Comparison of ENCODE assay signal across 7 cellular contexts in genomic region chr22:46066691-46067090, GRCh38.
DNase-seq lines count a peak whose midpoint lies in the region; ATAC-seq and TF ChIP-seq lines count a peak whose summit lies in the region.

No MANE protein-coding gene starts in this region.

- H3K9ac ChIP-seq in PC-3 (ENCODE audit: low read length), result peak overlapping the region; percentile 100

- no peaks in the 10 kb centered on the region for H4K20me1 ChIP-seq in PC-3 (ENCODE audit: low read length)

- TF ChIP-seq POLR2A in gastrocnemius medialis (IDR thresholded peaks at IDR 0.05), result no peak

- CTCF ChIA-PET in PC-3 (lab: Charles Lee), result interaction anchor here (0.7 kb wide), 1 partner anchor 8 kb away, joined by 4 read pairs; no protein-coding TSS in a partner anchor

- DNase-seq in HCEC 1CT, result peak; percentile 55
- peak; percentile 62 for DNase-seq in PC-3
- peak; percentile 60 for DNase-seq in fibroblast of gingiva (ENCODE audit: low read depth)
- peak in 1 of 2 donors; percentile 55 for DNase-seq in gastrocnemius medialis
- no peak for DNase-seq in NCI-H1092 (lab: John Stamatoyannopoulos, UW)
- no peak for DNase-seq in NCI-H2171 treated with DMSO at 0.1 percent for 48 hours (lab: John Stamatoyannopoulos, UW)

- H3K4me3 ChIP-seq in PC-3 (ENCODE audit: low read length) (peak overlapping the region; percentile 66), gastrocnemius medialis (peak overlapping the region; percentile 74 to 90 (median 85))

- no peaks in the 10 kb centered on the region for H3K9me3 ChIP-seq in PC-3 (ENCODE audit: low read length)
- no peaks in the 10 kb centered on the region for H3K9me3 ChIP-seq in gastrocnemius medialis

- ATAC-seq in PC-3 (no peak), gastrocnemius medialis (no peak), HG02798 (IDR thresholded peaks at IDR 0.05; ENCODE audit: poor library complexity, unreplicated experiment) (no peak)

- H3K36me3 ChIP-seq in PC-3 (ENCODE audit: low read depth, low read length) (no peaks in the 10 kb centered on the region), gastrocnemius medialis (no peaks in the 10 kb centered on the region)

- TF ChIP-seq CTCF in PC-3 (conservative IDR thresholded peaks at IDR 0.05; ENCODE audit: low read depth, low read length) (no peak), gastrocnemius medialis (IDR thresholded peaks at IDR 0.05 in 4 of 5, conservative IDR thresholded peaks at IDR 0.05 in 1 of 5) (no peak)

- BruUV-seq in PC-3 (replicated peaks; lab: Mats Ljungman, UMichigan), result no TSS peak

- POLR2A ChIA-PET in PC-3 (lab: Charles Lee; ENCODE audit: unreplicated experiment), result interaction anchor here (0.6 kb wide), 1 partner anchor 821 kb away, joined by 3 read pairs; no protein-coding TSS in a partner anchor

- H3K9me2 ChIP-seq in PC-3 (replicated peaks; ENCODE audit: low read length), result no peaks in the 10 kb centered on the region

- intact Hi-C loops in PC-3 (cut with micrococcal nuclease), result loop anchor here (1.0 kb wide), 1 partner anchor 8 kb away; no protein-coding TSS in a partner anchor
- intact Hi-C loops in gastrocnemius medialis (cut with DNase I; ENCODE audit: low total_unique reads), result no loop called here

- peak overlapping the region; percentile 100 for H3K4me2 ChIP-seq in PC-3 (ENCODE audit: low read length)

- H3K27me3 ChIP-seq in PC-3 (ENCODE audit: low read length) (no peaks in the 10 kb centered on the region), gastrocnemius medialis (no peaks in the 10 kb centered on the region)

- peak overlapping the region; percentile 33; the same call in 1 of the 2 replicates for H2AFZ ChIP-seq in PC-3 (ENCODE audit: low read length)

- H3K79me2 ChIP-seq in PC-3 (ENCODE audit: low read length), result peaks cover 91% of the 10 kb centered on the region

- H3K27ac ChIP-seq in PC-3 (ENCODE audit: low read length) (peak overlapping the region; percentile 99), gastrocnemius medialis (peak overlapping the region; percentile 98 to 99 (median 98))

- H3K4me1 ChIP-seq in PC-3 (ENCODE audit: insufficient read depth, low read length) (peaks cover 60% of the 10 kb centered on the region), gastrocnemius medialis (peaks cover 66 to 67% of the 10 kb centered on the region in 2 donors)

- no peaks in the 10 kb centered on the region for H3F3A ChIP-seq in PC-3 (ENCODE audit: low read length, unreplicated experiment)

- in situ Hi-C loops in gastrocnemius medialis (cut with MboI; ENCODE audit: low sequenced_read_pairs in 4 of 4), result no loop called here

Comparison
In these comparisons a context has a peak if more than half of its experiments do, and no peak if none do; other contexts are left out.
1. DNase-seq: peak in HCEC 1CT (single experiment), PC-3 (single experiment) and fibroblast of gingiva (single experiment); none in NCI-H1092 (single experiment) and NCI-H2171 treated with DMSO at 0.1 percent for 48 hours (single experiment).